ENCODE assay signal across 17 cellular contexts in the genomic region with DNA sequence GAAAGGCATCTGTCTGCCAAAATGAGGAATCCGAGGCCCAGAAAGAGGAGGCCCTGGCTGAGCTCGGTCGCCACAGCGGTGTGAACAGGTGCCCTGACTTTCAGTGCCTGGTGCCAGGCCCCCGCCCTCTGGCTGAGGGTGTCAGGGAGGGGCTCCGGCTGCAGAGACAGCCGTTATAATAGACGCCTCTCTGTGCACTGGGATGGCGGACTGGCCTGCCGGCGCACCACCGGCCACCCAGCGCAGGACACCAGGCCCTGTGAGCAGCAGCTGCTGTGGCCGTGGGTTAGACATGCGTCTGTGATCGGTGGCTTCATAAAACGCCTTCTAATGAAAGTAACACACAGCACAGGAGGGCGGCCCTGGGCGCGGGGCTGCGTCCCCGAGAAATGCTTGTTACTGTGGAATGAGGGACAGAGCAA. TPM values are rescaled to one million over a fixed set of nuclear protein-coding genes. Genes with fewer than 3 reads are reported as not detected.
DNase-seq lines count a peak whose midpoint lies in the region; ATAC-seq and TF ChIP-seq lines count a peak whose summit lies in the region.
"Had no signal": no experiment of that assay in that cellular context is flagged by ENCODE, and none has a peak within 500 bp of the region (broad histone marks: within the 10 kb centered on the region; RNA-seq: fewer than 3 reads in every experiment).

No MANE protein-coding gene starts in this region.

- peaks cover 9% of the 10 kb centered on the region; the same call in 1 of the 2 replicates for H3K4me1 ChIP-seq in SJCRH30
- H3K4me1 ChIP-seq in spleen: peaks cover 0 to 11% (median 3%) of the 10 kb centered on the region in 6 donors
- peaks cover 12% of the 10 kb centered on the region for H3K4me1 ChIP-seq in CD8-positive, alpha-beta T cell (ENCODE audit: insufficient read depth, low read length)
- no peaks in the 10 kb centered on the region for H3K4me1 ChIP-seq in PC-3 (ENCODE audit: insufficient read depth, low read length)

- H3K9me3 Mint-ChIP-seq in CD8-positive, alpha-beta T cell: no peaks in the 10 kb centered on the region
- no peaks in the 10 kb centered on the region for H3K9me3 Mint-ChIP-seq in WTC11

- H3K9ac ChIP-seq in PC-3 (ENCODE audit: low read length): no peak overlapping the region
- H3K9ac ChIP-seq: KMS-11 had no signal

- H3K4me3 ChIP-seq in SJCRH30: no peak overlapping the region
- H3K4me3 ChIP-seq in spleen: no peak overlapping the region
- H3K4me3 ChIP-seq in CD8-positive, alpha-beta T cell (ENCODE audit: low read depth, low read length): no peak overlapping the region
- no peak overlapping the region for H3K4me3 ChIP-seq in PC-3 (ENCODE audit: low read length)

- no peaks in the 10 kb centered on the region for H3F3A ChIP-seq in PC-3 (ENCODE audit: low read length, unreplicated experiment)

- BruUV-seq in PC-3 (replicated peaks; lab: Mats Ljungman, UMichigan): no TSS peak

- WGBS in spleen, 5 donors: 65 to 86% (median 72%) methylated on average over 18 to 22 of the region's 22 CpGs

- peaks cover 3% of the 10 kb centered on the region for H3K27me3 Mint-ChIP-seq in CD8-positive, alpha-beta T cell (ENCODE audit: low read depth)
- H3K27me3 Mint-ChIP-seq in WTC11 (ENCODE audit: low read depth): no peaks in the 10 kb centered on the region; the same call in 1 of the 2 replicates

- intact Hi-C loops in spleen (cut with DNase I; ENCODE audit: low total_unique reads): no loop called here
- intact Hi-C loops in CD8-positive, alpha-beta T cell (cut with DNase I, micrococcal nuclease): no loop called here
- intact Hi-C loops in PC-3 (cut with micrococcal nuclease): no loop called here

- H4K20me1 ChIP-seq in PC-3 (ENCODE audit: low read length): no peaks in the 10 kb centered on the region

- no peaks in the 10 kb centered on the region for H3K79me2 ChIP-seq in PC-3 (ENCODE audit: low read length)

- TF ChIP-seq CTCF in spleen (IDR thresholded peaks at IDR 0.05 in 8 of 11, conservative IDR thresholded peaks at IDR 0.05 in 3 of 11) (no peak), WTC11 (IDR thresholded peaks at IDR 0.05) (no peak), PC-3 (conservative IDR thresholded peaks at IDR 0.05; ENCODE audit: low read depth, low read length) (no peak)
- no peak for TF ChIP-seq CTCF in CD8-positive, alpha-beta T cell (IDR thresholded peaks at IDR 0.05)

- ATAC-seq in CD8-positive, alpha-beta T cell: no peak
- ATAC-seq in WTC11 (no peak), PC-3 (no peak)

- H3K27ac ChIP-seq in SJCRH30 (no peak overlapping the region), layer of hippocampus (ENCODE audit: low read depth, low read length) (peak overlapping the region; percentile 98), spleen (no peak overlapping the region), PC-3 (ENCODE audit: low read length) (no peak overlapping the region)
- H3K27ac ChIP-seq in CD8-positive, alpha-beta T cell (ENCODE audit: low read depth, low read length): no peak overlapping the region
- H3K27ac ChIP-seq: KMS-11 had no signal

- H3K27ac Mint-ChIP-seq in CD8-positive, alpha-beta T cell: no peak overlapping the region
- no peak overlapping the region for H3K27ac Mint-ChIP-seq in WTC11
- H3K27ac Mint-ChIP-seq: HFFc6 had no signal

- POLR2A ChIA-PET in CD8-positive, alpha-beta T cell (lab: Charles Lee): no interaction called here
- POLR2A ChIA-PET in WTC11 (lab: Charles Lee): no interaction called here
- POLR2A ChIA-PET in PC-3 (lab: Charles Lee; ENCODE audit: unreplicated experiment): no interaction called here

- DNase-seq in activated gamma-delta T cell treated with Interleukin-2 at 50 U/mL for 16 hours (peak; percentile 2), activated gamma-delta T cell (lab: John Stamatoyannopoulos, UW) (no peak), SJCRH30 (peak; percentile 57 to 67), spleen (peak; percentile 39), WTC11 (ENCODE audit: low spot score) (no peak), PC-3 (no peak)
- DNase-seq in CD8-positive, alpha-beta T cell: no peak
- DNase-seq: 8988T, HFFc6, NCI-H1092 treated with DMSO at 0.1 percent for 48 hours, NCI-H187, NCI-H446 treated with DMSO at 0.1 percent for 48 hours, NCI-H774 had no signal

- no peak overlapping the region for H3K4me3 Mint-ChIP-seq in CD8-positive, alpha-beta T cell
- H3K4me3 Mint-ChIP-seq in WTC11: no peak overlapping the region
- H3K4me3 Mint-ChIP-seq: HFFc6 had no signal

- CTCF ChIA-PET in CD8-positive, alpha-beta T cell (lab: Charles Lee): no interaction called here
- CTCF ChIA-PET in WTC11 (lab: Charles Lee): no interaction called here
- CTCF ChIA-PET in PC-3 (lab: Charles Lee): no interaction called here

- H3K9me2 ChIP-seq in PC-3 (replicated peaks; ENCODE audit: low read length): 0 out of 2 replicates have a peak, but pooled peaks cover 4% of the 10 kb centered on the region

- no peak overlapping the region for H2AFZ ChIP-seq in PC-3 (ENCODE audit: low read length)

- no peaks in the 10 kb centered on the region; the same call in 1 of the 2 replicates for H3K9me3 ChIP-seq in SJCRH30 (replicated peaks)
- no peaks in the 10 kb centered on the region for H3K9me3 ChIP-seq in spleen
- H3K9me3 ChIP-seq in CD8-positive, alpha-beta T cell (ENCODE audit: low read length): no peaks in the 10 kb centered on the region
- H3K9me3 ChIP-seq in PC-3 (ENCODE audit: low read length): peaks cover 4% of the 10 kb centered on the region; the same call in 1 of the 2 replicates

- peaks cover 14% of the 10 kb centered on the region for H3K27me3 ChIP-seq in SJCRH30
- no peaks in the 10 kb centered on the region for H3K27me3 ChIP-seq in layer of hippocampus (ENCODE audit: control insufficient read depth, insufficient read depth, low read length)
- peaks cover 0 to 86% (median 0%) of the 10 kb centered on the region in 7 donors for H3K27me3 ChIP-seq in spleen (replicated peaks in 1 of 7)
- no peaks in the 10 kb centered on the region for H3K27me3 ChIP-seq in CD8-positive, alpha-beta T cell (ENCODE audit: insufficient read depth, low read length)
- peaks cover 87% of the 10 kb centered on the region for H3K27me3 ChIP-seq in PC-3 (ENCODE audit: low read length)

- H3K36me3 Mint-ChIP-seq in CD8-positive, alpha-beta T cell: no peaks in the 10 kb centered on the region
- H3K36me3 Mint-ChIP-seq in WTC11: peaks cover 5% of the 10 kb centered on the region; the same call in 1 of the 2 replicates

- no peak for TF ChIP-seq POLR2A in spleen (IDR thresholded peaks at IDR 0.05)

- H3K36me3 ChIP-seq in SJCRH30 (no peaks in the 10 kb centered on the region), spleen (no peaks in the 10 kb centered on the region), PC-3 (ENCODE audit: low read depth, low read length) (no peaks in the 10 kb centered on the region)
- H3K36me3 ChIP-seq in CD8-positive, alpha-beta T cell (ENCODE audit: insufficient read depth, low read length): no peaks in the 10 kb centered on the region

- H3K4me1 Mint-ChIP-seq in CD8-positive, alpha-beta T cell (ENCODE audit: low read depth): peaks cover 2% of the 10 kb centered on the region
- H3K4me1 Mint-ChIP-seq in WTC11: no peaks in the 10 kb centered on the region

- no peak overlapping the region for H3K4me2 ChIP-seq in PC-3 (ENCODE audit: low read length)
- H3K4me2 ChIP-seq: KMS-11 had no signal

TF ChIP-seq in WTC11, 78 proteins besides CTCF, POLR2A, EP300 and RAD21:
- TF ChIP-seq IRF2 (CRISPR knock-in tag; IDR thresholded peaks at IDR 0.05; ENCODE audit: borderline replicate concordance, low read depth): no peak
TF ChIP-seq in WTC11: peak in this region for 0.

RNA-seq across cellular contexts. Expression of gene ACTRT2, which starts 51.4 kb away (rescaled TPM):
- not detected in 2 replicates for total RNA-seq in SJCRH30 (2014; rRNA removed; shearing (Covaris generic))
- total RNA-seq in spleen (not detected), WTC11 (2021) (not detected in 3 replicates), PC-3 (2014; rRNA removed) (not detected in 2 replicates)
- not detected for polyA plus RNA-seq in spleen
- total RNA-seq in CD8-positive, alpha-beta T cell: not detected
- total RNA-seq: H1, HFFc6, MCF 10A had no signal
- polyA plus RNA-seq: H1 had no signal

Comparison
In these comparisons a context has a peak if more than half of its experiments do, and no peak if none do; other contexts are left out.
1. DNase-seq: peak in activated gamma-delta T cell treated with Interleukin-2 at 50 U/mL for 16 hours (single experiment), SJCRH30 (2 of 2) and spleen (single experiment); none in activated gamma-delta T cell (single experiment), CD8-positive, alpha-beta T cell (0 of 7), WTC11 (single experiment) and PC-3 (single experiment).